ENCODE assay signal across 23 cellular contexts in the genomic region with DNA sequence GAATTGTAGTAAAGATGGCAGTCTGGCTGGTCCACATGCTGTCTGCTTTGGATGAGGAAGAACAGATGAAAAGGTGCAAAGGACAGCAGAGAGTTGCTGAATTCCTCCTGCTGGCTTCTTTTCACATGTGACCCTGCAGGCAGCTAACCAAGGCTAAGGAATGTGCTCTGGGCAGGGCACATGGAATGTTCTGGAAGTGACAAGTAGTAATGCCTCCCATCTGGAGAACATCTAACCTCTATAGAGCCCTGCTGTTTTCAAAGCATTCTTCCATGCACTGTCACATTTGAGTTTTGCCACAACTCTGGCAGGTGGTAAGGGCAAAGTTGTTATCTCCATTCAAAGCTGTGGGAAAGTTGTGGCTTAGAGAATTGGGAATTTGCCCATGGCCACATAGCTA.
DNase-seq lines count a peak whose midpoint lies in the region; ATAC-seq and TF ChIP-seq lines count a peak whose summit lies in the region.
"Had no signal": no experiment of that assay in that cellular context is flagged by ENCODE, and none has a peak within 500 bp of the region (broad histone marks: within the 10 kb centered on the region; RNA-seq: fewer than 3 reads in every experiment).

No MANE protein-coding gene starts in this region.

- H3K27ac ChIP-seq in SK-N-SH (ENCODE audit: low read depth in 2 of 2, low read length in 1 of 2) (no peak overlapping the region), upper lobe of left lung (no peak overlapping the region), colonic mucosa (no peak overlapping the region)
- H3K27ac ChIP-seq: cardiac muscle cell, dorsolateral prefrontal cortex, KMS-11, transverse colon had no signal

- H4K20me1 ChIP-seq in SK-N-SH (ENCODE audit: insufficient read depth) = no peaks in the 10 kb centered on the region

- no peak overlapping the region for H2AFZ ChIP-seq in SK-N-SH (ENCODE audit: low read depth)

- no peak overlapping the region for H3K4me3 ChIP-seq in SK-N-SH (ENCODE audit: low read depth in 2 of 2, low read length in 1 of 2)
- no peak overlapping the region for H3K4me3 ChIP-seq in fibroblast of the aortic adventitia (ENCODE audit: low read depth, low read length)
- H3K4me3 ChIP-seq in upper lobe of left lung = no peak overlapping the region
- H3K4me3 ChIP-seq in colonic mucosa = no peak overlapping the region
- H3K4me3 ChIP-seq: cardiac muscle cell, dorsolateral prefrontal cortex, transverse colon had no signal

- H3K4me1 ChIP-seq in SK-N-SH (ENCODE audit: control insufficient read depth in 1 of 2, insufficient read depth in 2 of 2, low read depth in 1 of 2, low read length in 1 of 2) (peaks cover 0 to under 1% of the 10 kb centered on the region in 2 experiments; a peak in 1 of 4 replicates), upper lobe of left lung (no peaks in the 10 kb centered on the region), colonic mucosa (no peaks in the 10 kb centered on the region)
- H3K4me1 ChIP-seq: transverse colon had no signal

- H3K27me3 Mint-ChIP-seq in osteocyte (ENCODE audit: unreplicated experiment) = no peaks in the 10 kb centered on the region

- no peak overlapping the region for H3K4me2 ChIP-seq in SK-N-SH
- H3K4me2 ChIP-seq: KMS-11 had no signal

- CTCF ChIA-PET in SK-N-SH (lab: Yijun Ruan, JAX) = interaction anchor here (0.8 kb wide), 2 partner anchors 24 to 219 kb away, joined by 3 to 4 read pairs; no protein-coding TSS in a partner anchor

- no peak for TF ChIP-seq RAD21 in SK-N-SH (IDR thresholded peaks at IDR 0.05; ENCODE audit: low read length)

- H3K9me3 Mint-ChIP-seq in osteocyte (ENCODE audit: unreplicated experiment) = no peaks in the 10 kb centered on the region
- H3K9me3 Mint-ChIP-seq: activated CD4-positive, alpha-beta memory T cell treated with anti-CD3 and anti-CD28 coated beads, Interleukin-2, amount 10 ng/mL, durations not matched to agents 7 days and 5 days; activated naive CD4-positive, alpha-beta T cell treated with anti-CD3 and anti-CD28 coated beads, Interleukin-2, amount 10 ng/mL, durations not matched to agents 7 days and 5 days; activated T-cell treated with anti-CD3 and anti-CD28 coated beads, Interleukin-2, amount 50 U/mL, for 24 hours; neural crest cell; stimulated activated naive B cell treated with anti-CD40 and anti-IgM and Interleukin-4, amounts not matched to agents 10 μg/mL and 1 μg/mL and 100 μg/mL, for 72 hours had no signal

- no peak overlapping the region for H3K4me3 Mint-ChIP-seq in osteocyte (ENCODE audit: unreplicated experiment)
- H3K4me3 Mint-ChIP-seq: activated CD4-positive, alpha-beta memory T cell treated with anti-CD3 and anti-CD28 coated beads, Interleukin-2, amount 10 ng/mL, durations not matched to agents 7 days and 5 days; activated naive CD4-positive, alpha-beta T cell treated with anti-CD3 and anti-CD28 coated beads, Interleukin-2, amount 10 ng/mL, durations not matched to agents 7 days and 5 days; activated T-cell treated with anti-CD3 and anti-CD28 coated beads, Interleukin-2, amount 50 U/mL, for 24 hours; HFFc6; neural crest cell; stimulated activated naive B cell treated with anti-CD40 and anti-IgM and Interleukin-4, amounts not matched to agents 10 μg/mL and 1 μg/mL and 100 μg/mL, for 72 hours had no signal

- H3K27ac Mint-ChIP-seq in osteocyte (ENCODE audit: unreplicated experiment) = peak overlapping the region; percentile 6
- H3K27ac Mint-ChIP-seq: activated CD4-positive, alpha-beta memory T cell treated with anti-CD3 and anti-CD28 coated beads, Interleukin-2, amount 10 ng/mL, durations not matched to agents 7 days and 5 days; activated naive CD4-positive, alpha-beta T cell treated with anti-CD3 and anti-CD28 coated beads, Interleukin-2, amount 10 ng/mL, durations not matched to agents 7 days and 5 days; activated T-cell treated with anti-CD3 and anti-CD28 coated beads, Interleukin-2, amount 50 U/mL, for 24 hours; HFFc6; stimulated activated naive B cell treated with anti-CD40 and anti-IgM and Interleukin-4, amounts not matched to agents 10 μg/mL and 1 μg/mL and 100 μg/mL, for 72 hours had no signal

- TF ChIP-seq CTCF in SK-N-SH (IDR thresholded peaks at IDR 0.05) (no peak), fibroblast of the aortic adventitia (IDR thresholded peaks at IDR 0.05; ENCODE audit: insufficient read depth, low read length) (no peak), osteocyte (IDR thresholded peaks at IDR 0.05) (no peak), upper lobe of left lung (IDR thresholded peaks at IDR 0.05) (no peak), colonic mucosa (IDR thresholded peaks at IDR 0.05) (no peak)

- H3F3A ChIP-seq in SK-N-SH (replicated peaks; ENCODE audit: insufficient read depth) = no peaks in the 10 kb centered on the region

- ATAC-seq in upper lobe of left lung (ENCODE audit: low FRiP score in 2 of 2) = no peak
- ATAC-seq in GM21526 (IDR thresholded peaks at IDR 0.05; ENCODE audit: low FRiP score, unreplicated experiment) = no peak
- ATAC-seq: stimulated activated naive B cell treated with anti-CD40 and anti-IgM and Interleukin-4, amounts not matched to agents 10 μg/mL and 1 μg/mL and 100 μg/mL, for 72 hours had no signal

- H3K79me2 ChIP-seq in SK-N-SH (ENCODE audit: insufficient read depth) = no peaks in the 10 kb centered on the region

- DNase-seq in GM04503 (ENCODE audit: low read depth) = peak; percentile 6
- DNase-seq in SK-N-SH = no peak
- peak; percentile 79 for DNase-seq in fibroblast of the aortic adventitia (ENCODE audit: low read depth)
- no peak for DNase-seq in osteocyte (ENCODE audit: extremely low spot score, unreplicated experiment)
- no peak for DNase-seq in upper lobe of left lung
- DNase-seq in NCI-H2081 (lab: John Stamatoyannopoulos, UW) = no peak
- no peak for DNase-seq in colonic mucosa
- DNase-seq: activated CD4-positive, alpha-beta memory T cell treated with anti-CD3 and anti-CD28 coated beads, Interleukin-2, amount 10 ng/mL, durations not matched to agents 7 days and 5 days; activated naive CD4-positive, alpha-beta T cell treated with anti-CD3 and anti-CD28 coated beads, Interleukin-2, amount 10 ng/mL, durations not matched to agents 7 days and 5 days; activated T-cell treated with anti-CD3 and anti-CD28 coated beads, Interleukin-2, amount 50 U/mL, for 24 hours; dorsolateral prefrontal cortex; HFFc6; kidney; NCI-H1092; NCI-H526; SHP77 treated with DMSO at 0.1 percent for 48 hours; stimulated activated naive B cell treated with anti-CD40 and anti-IgM and Interleukin-4, amounts not matched to agents 10 μg/mL and 1 μg/mL and 100 μg/mL, for 72 hours; T-helper 2 cell; transverse colon had no signal

- H3K4me1 Mint-ChIP-seq in osteocyte (ENCODE audit: unreplicated experiment) = peaks cover 25% of the 10 kb centered on the region
- H3K4me1 Mint-ChIP-seq: activated CD4-positive, alpha-beta memory T cell treated with anti-CD3 and anti-CD28 coated beads, Interleukin-2, amount 10 ng/mL, durations not matched to agents 7 days and 5 days; activated naive CD4-positive, alpha-beta T cell treated with anti-CD3 and anti-CD28 coated beads, Interleukin-2, amount 10 ng/mL, durations not matched to agents 7 days and 5 days; neural crest cell; stimulated activated naive B cell treated with anti-CD40 and anti-IgM and Interleukin-4, amounts not matched to agents 10 μg/mL and 1 μg/mL and 100 μg/mL, for 72 hours had no signal

- H3K9me3 ChIP-seq in SK-N-SH (no peaks in the 10 kb centered on the region), upper lobe of left lung (no peaks in the 10 kb centered on the region), colonic mucosa (no peaks in the 10 kb centered on the region)
- H3K9me3 ChIP-seq: transverse colon had no signal

- TF ChIP-seq EP300 in SK-N-SH (IDR thresholded peaks at IDR 0.05; ENCODE audit: borderline replicate concordance in 1 of 2, low read depth in 1 of 2, low read length in 1 of 2) (peak in 1 of 2 experiments; percentile 52; a peak in 1 of 4 replicates), upper lobe of left lung (IDR thresholded peaks at IDR 0.05) (no peak)

- H3K36me3 ChIP-seq in SK-N-SH (replicated peaks in 1 of 2; ENCODE audit: control insufficient read depth in 1 of 2, insufficient read depth in 2 of 2, low read length in 1 of 2) (no peaks in the 10 kb centered on the region), upper lobe of left lung (no peaks in the 10 kb centered on the region), colonic mucosa (no peaks in the 10 kb centered on the region)
- H3K36me3 ChIP-seq: cardiac muscle cell, transverse colon had no signal

- TF ChIP-seq POLR2A in upper lobe of left lung (IDR thresholded peaks at IDR 0.05) = no peak

- H3K27me3 ChIP-seq in SK-N-SH (ENCODE audit: insufficient read depth) = no peaks in the 10 kb centered on the region
- H3K27me3 ChIP-seq in upper lobe of left lung = no peaks in the 10 kb centered on the region
- H3K27me3 ChIP-seq in colonic mucosa = no peaks in the 10 kb centered on the region
- H3K27me3 ChIP-seq: transverse colon had no signal

- intact Hi-C loops in colonic mucosa (cut with DNase I) = no loop called here

- no peaks in the 10 kb centered on the region for H3K36me3 Mint-ChIP-seq in osteocyte (ENCODE audit: unreplicated experiment)
- H3K36me3 Mint-ChIP-seq: activated naive CD4-positive, alpha-beta T cell treated with anti-CD3 and anti-CD28 coated beads, Interleukin-2, amount 10 ng/mL, durations not matched to agents 7 days and 5 days; stimulated activated naive B cell treated with anti-CD40 and anti-IgM and Interleukin-4, amounts not matched to agents 10 μg/mL and 1 μg/mL and 100 μg/mL, for 72 hours had no signal

- H3K9me2 ChIP-seq in SK-N-SH = no peaks in the 10 kb centered on the region

- H3K9ac ChIP-seq in SK-N-SH (no peak overlapping the region), colonic mucosa (ENCODE audit: low read depth in 2 of 2, low read length in 2 of 2) (no peak overlapping the region)
- H3K9ac ChIP-seq: KMS-11 had no signal

- POLR2A ChIA-PET in SK-N-SH (lab: Yijun Ruan, JAX) = no interaction called here

TF ChIP-seq in SK-N-SH, 30 proteins besides CTCF, POLR2A, EP300 and RAD21 (continues in another document):
- TF ChIP-seq, protein P1, sequence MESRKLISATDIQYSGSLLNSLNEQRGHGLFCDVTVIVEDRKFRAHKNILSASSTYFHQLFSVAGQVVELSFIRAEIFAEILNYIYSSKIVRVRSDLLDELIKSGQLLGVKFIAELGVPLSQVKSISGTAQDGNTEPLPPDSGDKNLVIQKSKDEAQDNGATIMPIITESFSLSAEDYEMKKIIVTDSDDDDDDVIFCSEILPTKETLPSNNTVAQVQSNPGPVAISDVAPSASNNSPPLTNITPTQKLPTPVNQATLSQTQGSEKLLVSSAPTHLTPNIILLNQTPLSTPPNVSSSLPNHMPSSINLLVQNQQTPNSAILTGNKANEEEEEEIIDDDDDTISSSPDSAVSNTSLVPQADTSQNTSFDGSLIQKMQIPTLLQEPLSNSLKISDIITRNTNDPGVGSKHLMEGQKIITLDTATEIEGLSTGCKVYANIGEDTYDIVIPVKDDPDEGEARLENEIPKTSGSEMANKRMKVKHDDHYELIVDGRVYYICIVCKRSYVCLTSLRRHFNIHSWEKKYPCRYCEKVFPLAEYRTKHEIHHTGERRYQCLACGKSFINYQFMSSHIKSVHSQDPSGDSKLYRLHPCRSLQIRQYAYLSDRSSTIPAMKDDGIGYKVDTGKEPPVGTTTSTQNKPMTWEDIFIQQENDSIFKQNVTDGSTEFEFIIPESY (IDR thresholded peaks at IDR 0.05; ENCODE audit: borderline replicate concordance, low read depth) = no peak
- TF ChIP-seq EZH2phosphoT487 (IDR thresholded peaks at IDR 0.05; ENCODE audit: borderline replicate concordance, low read depth) (no peak), MXI1 (IDR thresholded peaks at IDR 0.05; ENCODE audit: low read depth, low read length) (no peak)

Comparison
In these comparisons a context has a peak if more than half of its experiments do, and no peak if none do; other contexts are left out.
1. DNase-seq: peak in GM04503 (single experiment) and fibroblast of the aortic adventitia (single experiment); none in SK-N-SH (single experiment), osteocyte (single experiment), upper lobe of left lung (0 of 2), NCI-H2081 (0 of 2) and colonic mucosa (single experiment).